16 cellular contexts compared by ENCODE assay signal in the genomic region with DNA sequence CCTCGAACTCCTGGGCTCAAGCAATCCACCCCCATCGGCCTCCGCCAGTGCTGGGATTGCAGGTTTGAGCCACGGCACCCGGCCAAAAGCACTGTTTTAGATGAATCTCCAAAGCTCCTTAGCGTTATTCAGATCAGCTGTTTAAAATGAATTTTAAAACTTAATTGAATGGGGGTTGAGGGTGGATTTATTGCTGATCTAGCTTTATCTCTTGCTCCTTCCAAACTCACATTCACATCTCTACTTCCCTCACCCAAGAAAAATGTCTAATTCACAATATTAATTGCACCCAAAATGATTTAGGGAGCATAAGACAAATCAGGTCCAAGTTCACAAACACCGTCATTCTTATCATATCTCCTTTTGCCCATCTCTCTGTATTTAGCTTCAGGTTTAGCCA.
DNase-seq lines count a peak whose midpoint lies in the region; ATAC-seq and TF ChIP-seq lines count a peak whose summit lies in the region.
"Had no signal": no experiment of that assay in that cellular context is flagged by ENCODE, and none has a peak within 500 bp of the region (broad histone marks: within the 10 kb centered on the region; RNA-seq: fewer than 3 reads in every experiment).

No MANE protein-coding gene starts in this region.

- no peak overlapping the region for H3K23ac ChIP-seq in IMR-90 (ENCODE audit: low read depth, low read length)

- H3K27ac Mint-ChIP-seq in mesothelial cell of epicardium, result peak overlapping the region; percentile 85
- H3K27ac Mint-ChIP-seq: B cell; CD8-positive, alpha-beta T cell; GM23338; HFFc6 had no signal

- POLR2A ChIA-PET in IMR-90 (lab: Charles Lee; ENCODE audit: unreplicated experiment), result no interaction called here

- H3K4me3 Mint-ChIP-seq in mesothelial cell of epicardium, result no peak overlapping the region
- H3K4me3 Mint-ChIP-seq: B cell; CD8-positive, alpha-beta T cell; GM23338; HFFc6 had no signal

- no peak overlapping the region for H2AFZ ChIP-seq in IMR-90 (replicated peaks; ENCODE audit: low read length, poor library complexity)
- H2AFZ ChIP-seq: GM23338 had no signal

- no peak overlapping the region for H3K9ac ChIP-seq in IMR-90 (ENCODE audit: low read depth, low read length)
- H3K9ac ChIP-seq: BLaER1 treated with 17β-estradiol and CSF1 and Interleukin-3, amounts not matched to agents 10 nM and 100 nM had no signal

- H3K18ac ChIP-seq in IMR-90 (ENCODE audit: low read depth, low read length), result no peak overlapping the region

- no peak for TF ChIP-seq RAD21 in IMR-90 (IDR thresholded peaks at IDR 0.05; ENCODE audit: low read length)

- H3K9me3 Mint-ChIP-seq in mesothelial cell of epicardium, result no peaks in the 10 kb centered on the region
- H3K9me3 Mint-ChIP-seq: CD8-positive, alpha-beta T cell; GM23338; HFFc6 had no signal

- H3K4me2 ChIP-seq in IMR-90 (ENCODE audit: low read depth, low read length), result no peak overlapping the region
- H3K4me2 ChIP-seq: BLaER1 treated with 17β-estradiol and CSF1 and Interleukin-3, amounts not matched to agents 10 nM and 100 nM; GM23338 had no signal

- no peak for TF ChIP-seq POLR2A in IMR-90 (IDR thresholded peaks at IDR 0.05; ENCODE audit: low read depth, low read length)

- no peaks in the 10 kb centered on the region; the same call in 1 of the 2 replicates for H3K9me1 ChIP-seq in IMR-90 (ENCODE audit: insufficient read depth, low read length)

- H2BK120ac ChIP-seq in IMR-90 (ENCODE audit: low read depth, low read length), result no peak overlapping the region

- 100% methylated on average over 3 of the region's 7 CpGs; no CpG with 5 or more reads in 1 of the 2 experiments for WGBS in IMR-90 (ENCODE audit: extremely low coverage in 2 of 2, insufficient read length in 1 of 2), 2 experiments

- no peak overlapping the region for H4K91ac ChIP-seq in IMR-90 (ENCODE audit: insufficient read depth, low read depth, low read length)

- BruUV-seq in IMR-90 (replicated peaks; lab: Mats Ljungman, UMichigan), result no TSS peak

- H3K4me1 ChIP-seq in cardiac muscle cell (ENCODE audit: low read depth) (peaks cover 24% of the 10 kb centered on the region), IMR-90 (ENCODE audit: control insufficient read depth, insufficient read depth, low read length) (no peaks in the 10 kb centered on the region)

- intact Hi-C loops in Right ventricle myocardium inferior (cut with DNase I) (no loop called here), IMR-90 (cut with micrococcal nuclease) (no loop called here)

- dilution Hi-C loops in IMR-90 (cut with HindIII; ENCODE audit: low sequenced_read_pairs, unreplicated experiment), result no loop called here

- peaks cover 22% of the 10 kb centered on the region; the same call in 1 of the 2 replicates for H4K20me1 ChIP-seq in IMR-90 (ENCODE audit: insufficient read depth, low read length)
- H4K20me1 ChIP-seq: BLaER1 treated with 17β-estradiol and CSF1 and Interleukin-3, amounts not matched to agents 10 nM and 100 nM had no signal

- H3K27me3 Mint-ChIP-seq in mesothelial cell of epicardium (ENCODE audit: low read depth), result no peaks in the 10 kb centered on the region

- H3K4me1 Mint-ChIP-seq in mesothelial cell of epicardium, result peaks cover 36% of the 10 kb centered on the region
- H3K4me1 Mint-ChIP-seq: B cell had no signal

- in situ Hi-C loops in IMR-90 (cut with MboI; ENCODE audit: low sequenced_read_pairs) (no loop called here), brain microvascular endothelial cell (cut with HindIII; ENCODE audit: low pct_ligation_motif_present, low sequenced_read_pairs) (no loop called here)

- no peaks in the 10 kb centered on the region for H3K9me3 ChIP-seq in cardiac muscle cell (ENCODE audit: low read depth)
- H3K9me3 ChIP-seq in IMR-90 (ENCODE audit: control insufficient read depth, insufficient read depth, low read length), result no peaks in the 10 kb centered on the region
- H3K9me3 ChIP-seq: BLaER1 treated with 17β-estradiol and CSF1 and Interleukin-3, amounts not matched to agents 10 nM and 100 nM had no signal

- ATAC-seq in Right ventricle myocardium inferior (no peak), IMR-90 (ENCODE audit: low read depth) (no peak), GM19467 (IDR thresholded peaks at IDR 0.05; ENCODE audit: unreplicated experiment) (no peak)
- ATAC-seq: CD8-positive, alpha-beta T cell; GM23338; HCT116 had no signal

- no peak overlapping the region for H2BK15ac ChIP-seq in IMR-90 (ENCODE audit: low read depth, low read length)

- H3K14ac ChIP-seq in IMR-90 (replicated peaks; ENCODE audit: low read depth, low read length), result no peak overlapping the region

- no peak overlapping the region for H3K4ac ChIP-seq in IMR-90 (ENCODE audit: low read depth, low read length)

- H3K27ac ChIP-seq in cardiac muscle cell, result peak overlapping the region; percentile 63
- no peak overlapping the region for H3K27ac ChIP-seq in IMR-90 (ENCODE audit: insufficient read depth, low read length)
- no peak overlapping the region for H3K27ac ChIP-seq in brain microvascular endothelial cell
- H3K27ac ChIP-seq: BLaER1 treated with 17β-estradiol and CSF1 and Interleukin-3, amounts not matched to agents 10 nM and 100 nM had no signal

- H4K8ac ChIP-seq in IMR-90 (ENCODE audit: low read depth in 2 of 2, low read length in 2 of 2), result no peak overlapping the region

- H3K56ac ChIP-seq in IMR-90 (ENCODE audit: extremely low read depth, insufficient read depth, low read length), result no peak overlapping the region

- TF ChIP-seq CTCF in cardiac muscle cell (IDR thresholded peaks at IDR 0.05; ENCODE audit: low read depth, low read length), result no peak
- TF ChIP-seq CTCF in IMR-90 (conservative IDR thresholded peaks at IDR 0.05; ENCODE audit: low read depth, low read length), result no peak
- no peak for TF ChIP-seq CTCF in mesothelial cell of epicardium (IDR thresholded peaks at IDR 0.05; ENCODE audit: unreplicated experiment)
- no peak for TF ChIP-seq CTCF in brain microvascular endothelial cell (IDR thresholded peaks at IDR 0.05; ENCODE audit: low read depth, low read length, missing control alignments)

- H3K4me3 ChIP-seq in cardiac muscle cell (no peak overlapping the region), IMR-90 (ENCODE audit: insufficient read depth, low read depth, low read length) (no peak overlapping the region), brain microvascular endothelial cell (ENCODE audit: low read depth, low read length) (no peak overlapping the region)
- H3K4me3 ChIP-seq: BLaER1 treated with 17β-estradiol and CSF1 and Interleukin-3, amounts not matched to agents 10 nM and 100 nM; GM23338 had no signal

- H4K5ac ChIP-seq in IMR-90 (ENCODE audit: low read depth, low read length), result no peak overlapping the region

- H2AK5ac ChIP-seq in IMR-90 (ENCODE audit: low read depth, low read length), result no peak overlapping the region

- H3K36me3 Mint-ChIP-seq in mesothelial cell of epicardium, result peaks cover 28% of the 10 kb centered on the region
- H3K36me3 Mint-ChIP-seq: CD8-positive, alpha-beta T cell had no signal

- H3K27me3 ChIP-seq in cardiac muscle cell, result no peaks in the 10 kb centered on the region
- no peaks in the 10 kb centered on the region for H3K27me3 ChIP-seq in IMR-90 (ENCODE audit: control insufficient read depth, insufficient read depth, low read length)
- no peaks in the 10 kb centered on the region for H3K27me3 ChIP-seq in brain microvascular endothelial cell (replicated peaks)
- H3K27me3 ChIP-seq: BLaER1 treated with 17β-estradiol and CSF1 and Interleukin-3, amounts not matched to agents 10 nM and 100 nM had no signal

- peaks cover 39% of the 10 kb centered on the region for H3K36me3 ChIP-seq in cardiac muscle cell
- H3K36me3 ChIP-seq in IMR-90 (ENCODE audit: control insufficient read depth, insufficient read depth, low read length), result peaks cover 6% of the 10 kb centered on the region
- no peaks in the 10 kb centered on the region for H3K36me3 ChIP-seq in brain microvascular endothelial cell (replicated peaks)
- H3K36me3 ChIP-seq: BLaER1 treated with 17β-estradiol and CSF1 and Interleukin-3, amounts not matched to agents 10 nM and 100 nM had no signal

- CTCF ChIA-PET in IMR-90 (lab: Yijun Ruan, JAX), result interaction anchor here (0.6 to 1.1 kb wide), 2 partner anchors 75 to 123 kb away, joined by 3 read pairs; no protein-coding TSS in a partner anchor

- no peak overlapping the region for H2AK9ac ChIP-seq in IMR-90 (replicated peaks; ENCODE audit: low read depth, low read length, poor library complexity)

- no peak for DNase-seq in cardiac muscle cell (ENCODE audit: low read depth in 1 of 2, low spot score in 1 of 2)
- no peak for DNase-seq in Right ventricle myocardium inferior (ENCODE audit: missing footprints)
- no peak for DNase-seq in IMR-90
- DNase-seq in mesothelial cell of epicardium (ENCODE audit: low spot score in 2 of 2, unreplicated experiment in 2 of 2), result no peak
- no peak for DNase-seq in DMS53 (lab: John Stamatoyannopoulos, UW)
- DNase-seq in brain microvascular endothelial cell, result no peak
- DNase-seq: 8988T; CD8-positive, alpha-beta T cell; DMS 273 treated with DMSO at 0.1 percent for 48 hours; H7; HFFc6 had no signal

- no peak overlapping the region for H2BK5ac ChIP-seq in IMR-90 (ENCODE audit: low read depth, low read length, poor library complexity, severe bottlenecking)

- peaks cover 12 to 35% of the 10 kb centered on the region in 2 experiments; a peak in 3 of 4 replicates for H3K79me1 ChIP-seq in IMR-90 (ENCODE audit: low read depth in 1 of 2, low read length in 2 of 2)

- H2BK20ac ChIP-seq in IMR-90 (ENCODE audit: low read depth, low read length), result no peak overlapping the region

TF ChIP-seq in IMR-90, 13 proteins besides CTCF, POLR2A, EP300 and RAD21 (continues in another document):
- no peak for TF ChIP-seq RCOR1 (IDR thresholded peaks at IDR 0.05; ENCODE audit: insufficient replicate concordance, low read length)
- no peak for TF ChIP-seq BHLHE40 (IDR thresholded peaks at IDR 0.05; ENCODE audit: low read depth, low read length)
- TF ChIP-seq CHD1 (IDR thresholded peaks at IDR 0.05; ENCODE audit: low read depth, low read length), result no peak
- peak; percentile 26; the same call in 1 of the 2 replicates for TF ChIP-seq MAFK (IDR thresholded peaks at IDR 0.05; ENCODE audit: low read depth, low read length)
- TF ChIP-seq MXI1 (IDR thresholded peaks at IDR 0.05; ENCODE audit: borderline replicate concordance, low read depth, low read length), result no peak
- no peak for TF ChIP-seq USF2 (IDR thresholded peaks at IDR 0.05; ENCODE audit: low read depth, low read length)
